Comparison of ENCODE assay signal across 9 cellular contexts in the genomic region with DNA sequence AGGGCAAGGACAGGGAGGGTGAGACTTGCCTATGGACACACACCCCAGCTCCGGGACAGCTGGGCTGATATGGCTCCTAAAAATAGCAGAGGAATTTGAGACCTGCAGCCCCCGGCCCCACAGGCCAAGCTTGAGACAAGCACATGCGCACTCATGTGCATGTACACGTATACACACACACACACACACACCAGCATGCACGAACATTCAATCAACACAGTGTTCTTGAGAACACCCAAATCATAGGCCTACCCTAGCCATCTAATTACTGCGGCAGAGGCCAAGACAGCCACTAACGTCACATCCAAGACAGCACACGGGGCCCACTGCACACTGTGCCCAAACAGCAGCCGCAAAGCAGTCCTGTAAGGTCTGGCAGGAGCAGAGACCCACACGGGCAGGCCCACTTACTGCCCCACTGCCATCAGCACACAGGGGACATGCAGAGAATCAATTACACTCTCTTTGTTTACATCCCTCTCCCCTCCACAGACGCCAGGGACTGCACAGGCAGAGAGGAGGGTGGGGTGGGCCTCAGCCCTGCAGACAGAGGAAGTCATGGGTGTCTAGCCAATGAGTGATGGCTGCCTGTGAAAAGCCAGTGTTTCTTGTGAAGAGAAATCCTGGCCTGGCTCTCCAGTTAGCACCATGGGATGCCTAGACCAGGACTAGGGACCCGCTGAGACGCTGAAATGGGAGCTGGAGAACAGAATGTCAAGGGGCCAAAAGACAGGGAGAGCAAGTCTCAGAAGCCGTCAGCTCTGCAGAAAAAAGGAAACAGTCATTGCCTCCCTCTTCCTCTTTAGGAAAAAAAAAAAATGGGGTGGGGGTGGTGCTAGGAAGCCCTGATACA. TPM values are rescaled to one million over a fixed set of nuclear protein-coding genes. Genes with fewer than 3 reads are reported as not detected.
DNase-seq lines count a peak whose midpoint lies in the region; FAIRE-seq and TF ChIP-seq lines count a peak whose summit lies in the region.
"Had no signal": no experiment of that assay in that cellular context is flagged by ENCODE, and none has a peak within 500 bp of the region (broad histone marks: within the 10 kb centered on the region; RNA-seq: fewer than 3 reads in every experiment).

No MANE protein-coding gene starts in this region.

- H3K27ac ChIP-seq in breast epithelium, result peak overlapping the region; percentile 14 to 82
- H3K27ac ChIP-seq in mammary epithelial cell (ENCODE audit: insufficient read depth, low read depth, low read length), result no peak overlapping the region
- H3K27ac ChIP-seq in tibial artery, result peak overlapping the region; percentile 74 to 87

- intact Hi-C loops in breast epithelium (cut with DNase I; ENCODE audit: low total_unique reads) (no loop called here), mammary epithelial cell (cut with micrococcal nuclease) (loop anchor here (10.0 kb wide), 1 partner anchor 444 kb away; a partner anchor contains a TSS), tibial artery (cut with DNase I; ENCODE audit: low total_unique reads) (loop anchor here (2.0 kb wide), 1 partner anchor 158 kb away; no protein-coding TSS in a partner anchor)

- TF ChIP-seq POLR2A in breast epithelium (IDR thresholded peaks at IDR 0.05) (no peak), H54 (IDR thresholded peaks at IDR 0.05; ENCODE audit: low read depth, low read length) (no peak)

- H3K4me1 Mint-ChIP-seq in brain (peaks cover 86% of the 10 kb centered on the region), mesothelial cell of epicardium (peaks cover 31% of the 10 kb centered on the region)

- dilution Hi-C loops in mammary epithelial cell (cut with HindIII; ENCODE audit: low sequenced_read_pairs), result loop anchor here (10.0 kb wide), 3 partner anchors 54 to 294 kb away; no protein-coding TSS in a partner anchor

- FAIRE-seq in H54 (lab: Jason Lieb, UNC), result no peak
- FAIRE-seq: colon had no signal

- no peak overlapping the region for H3K9ac ChIP-seq in mammary epithelial cell (ENCODE audit: insufficient read depth, low read length)

- H3K36me3 ChIP-seq in breast epithelium (no peaks in the 10 kb centered on the region), mammary epithelial cell (ENCODE audit: insufficient read depth, low read length) (peaks cover 3% of the 10 kb centered on the region), tibial artery (no peaks in the 10 kb centered on the region)

- no peaks in the 10 kb centered on the region for H3K36me3 Mint-ChIP-seq in brain
- no peaks in the 10 kb centered on the region for H3K36me3 Mint-ChIP-seq in mesothelial cell of epicardium

- DNase-seq in breast epithelium (ENCODE audit: low spot score in 2 of 2), result no peak
- DNase-seq in mammary epithelial cell, result no peak
- DNase-seq in SKM-1 (lab: John Stamatoyannopoulos, UW; ENCODE audit: unreplicated experiment), result peak; percentile 75
- no peak for DNase-seq in mesothelial cell of epicardium (ENCODE audit: low spot score in 2 of 2, unreplicated experiment in 2 of 2)
- peak in 1 of 2 donors; percentile 60 for DNase-seq in tibial artery
- DNase-seq in H54 (ENCODE audit: insufficient read length, low spot score), result no peak
- DNase-seq in H4 (ENCODE audit: low spot score), result no peak

- BruUV-seq in mammary epithelial cell (replicated peaks; lab: Mats Ljungman, UMichigan), result no TSS peak

- H3K27me3 Mint-ChIP-seq in brain, result no peaks in the 10 kb centered on the region
- no peaks in the 10 kb centered on the region for H3K27me3 Mint-ChIP-seq in mesothelial cell of epicardium (ENCODE audit: low read depth)

- H3K27ac Mint-ChIP-seq in brain (peak overlapping the region; percentile 90 to 97 (median 94)), mesothelial cell of epicardium (peak overlapping the region; percentile 91)

- no peak overlapping the region for H3K4me2 ChIP-seq in mammary epithelial cell (ENCODE audit: insufficient read depth, low read depth, low read length)

- peaks cover 2% of the 10 kb centered on the region for H4K20me1 ChIP-seq in mammary epithelial cell (ENCODE audit: insufficient read depth, low read length)

- H3K4me3 ChIP-seq in breast epithelium (peak overlapping the region; percentile 39 to 61 (median 44)), mammary epithelial cell (replicated peaks in 1 of 3; ENCODE audit: insufficient read depth in 1 of 3, low read depth in 2 of 3, low read length in 3 of 3) (no peak overlapping the region), tibial artery (peak overlapping the region; percentile 52)

- no peak overlapping the region for H2AFZ ChIP-seq in mammary epithelial cell (ENCODE audit: low read depth, low read length)

- peaks cover 91% of the 10 kb centered on the region for H3K79me2 ChIP-seq in mammary epithelial cell (ENCODE audit: insufficient read depth, low read length)

- in situ Hi-C loops in mammary epithelial cell (cut with MboI; ENCODE audit: low sequenced_read_pairs in 2 of 2), result loop anchor here in 1 of 2 donors (25.0 kb wide), 1 partner anchor 421 kb away; a partner anchor contains a TSS

- H3K27me3 ChIP-seq in breast epithelium, result no peaks in the 10 kb centered on the region
- no peaks in the 10 kb centered on the region for H3K27me3 ChIP-seq in mammary epithelial cell (ENCODE audit: insufficient read depth, low read length)
- no peaks in the 10 kb centered on the region for H3K27me3 ChIP-seq in tibial artery

- H3K9me3 ChIP-seq in breast epithelium (no peaks in the 10 kb centered on the region), mammary epithelial cell (replicated peaks; ENCODE audit: insufficient read depth, low read length) (no peaks in the 10 kb centered on the region), tibial artery (no peaks in the 10 kb centered on the region)

- TF ChIP-seq CTCF in breast epithelium (IDR thresholded peaks at IDR 0.05) (no peak), mammary epithelial cell (conservative IDR thresholded peaks at IDR 0.05 in 1 of 2, IDR thresholded peaks at IDR 0.05 in 1 of 2; ENCODE audit: extremely low read depth in 1 of 2, insufficient read depth in 1 of 2, low read depth in 1 of 2, low read length in 2 of 2) (no peak), brain (conservative IDR thresholded peaks at IDR 0.05) (no peak), mesothelial cell of epicardium (IDR thresholded peaks at IDR 0.05; ENCODE audit: unreplicated experiment) (no peak), tibial artery (IDR thresholded peaks at IDR 0.05) (no peak)

- H3K4me1 ChIP-seq in breast epithelium (peaks cover 0 to 4% of the 10 kb centered on the region in 2 donors), mammary epithelial cell (ENCODE audit: insufficient read depth, low read length) (peaks cover 50% of the 10 kb centered on the region), tibial artery (peaks cover 0 to 51% (median 35%) of the 10 kb centered on the region in 4 donors)

- CTCF ChIA-PET in mammary epithelial cell (lab: Charles Lee; ENCODE audit: low non-redundant PET), result interaction anchor here (0.7 to 1.3 kb wide), 2 partner anchors 17 to 78 kb away, joined by 7 to 17 read pairs; no protein-coding TSS in a partner anchor

- 70% methylated on average over 13 of the region's 14 CpGs for WGBS in mammary epithelial cell (ENCODE audit: low coverage, missing lambda C conversion rate)

- H3K9me3 Mint-ChIP-seq in brain (no peaks in the 10 kb centered on the region), mesothelial cell of epicardium (no peaks in the 10 kb centered on the region)

- H3K4me3 Mint-ChIP-seq in brain, result peak overlapping the region; percentile 64 to 77 (median 70)
- H3K4me3 Mint-ChIP-seq in mesothelial cell of epicardium, result peak overlapping the region; percentile 18

RNA-seq across cellular contexts. Expression of a gene that starts 39.3 kb away (rescaled TPM):
- 10 to 100 TPM; 31.5 to 71.1 (median 42.3) TPM for total RNA-seq in breast epithelium
- total RNA-seq in mammary epithelial cell, result 100 to 1,000 TPM in 1 of 2 donors, 10 to 100 TPM in 1; 62.3 to 102 TPM
- polyA plus RNA-seq in mammary epithelial cell, result 17.8 TPM
- polyA minus RNA-seq in mammary epithelial cell, result 131 TPM
- polyA plus RNA-seq in brain (ENCODE audit: insufficient read depth, low read depth, low replicate concordance), result 55.9 TPM
- total RNA-seq in mesothelial cell of epicardium, result 55.0 to 58.4 TPM (median 56.8 TPM) in 3 replicates
- total RNA-seq in H4 (2014; rRNA removed; shearing (Covaris generic)), result 8.4 and 10.1 TPM in 2 replicates

Comparison
In these comparisons a context has a peak if more than half of its experiments do, and no peak if none do; other contexts are left out.
1. H3K4me3 ChIP-seq: peak in breast epithelium (3 of 3) and tibial artery (2 of 2); none in mammary epithelial cell (0 of 3).